Comparison of ENCODE assay signal across 9 cellular contexts in the genomic region with DNA sequence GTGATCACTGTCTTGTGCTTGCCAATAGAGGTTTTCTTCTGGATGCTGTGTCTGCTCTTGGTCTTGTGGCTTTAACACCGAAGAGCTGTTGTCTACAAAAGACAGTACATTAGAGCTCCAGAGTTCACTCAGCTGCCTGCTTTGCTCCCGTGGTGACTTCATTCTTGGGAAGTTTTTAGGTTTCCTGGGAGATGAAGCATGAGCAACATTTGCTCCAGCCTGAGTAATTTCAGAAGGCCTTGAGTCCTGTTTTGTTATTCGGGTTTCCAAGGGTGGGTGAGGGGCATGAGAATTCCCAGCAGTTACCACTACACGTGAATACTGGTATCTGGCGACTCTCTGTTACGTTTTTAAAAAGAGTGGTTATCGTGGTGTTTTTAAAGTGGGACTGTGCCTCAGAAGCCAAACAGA.
A peak's percentile ranks its signal among the peaks of the same experiment; 100 is the strongest.
DNase-seq lines count a peak whose midpoint lies in the region; ATAC-seq, FAIRE-seq and TF ChIP-seq lines count a peak whose summit lies in the region.
"Had no signal": no experiment of that assay in that cellular context is flagged by ENCODE, and none has a peak within 500 bp of the region (broad histone marks: within the 10 kb centered on the region; RNA-seq: fewer than 3 reads in every experiment).

No MANE protein-coding gene starts in this region.

- ATAC-seq in HG03571 (IDR thresholded peaks at IDR 0.05; ENCODE audit: unreplicated experiment) (no peak), GM19395 (IDR thresholded peaks at IDR 0.05; ENCODE audit: unreplicated experiment) (no peak)

- H3K4me3 ChIP-seq in astrocyte of the spinal cord (ENCODE audit: low read depth, low read length) (no peak overlapping the region), hepatocyte (no peak overlapping the region), retinal pigment epithelial cell (ENCODE audit: low read length) (no peak overlapping the region)

- in situ Hi-C loops in astrocyte of the spinal cord (cut with HindIII; ENCODE audit: low sequenced_read_pairs) = no loop called here

- H3K79me2 ChIP-seq in hepatocyte = peaks cover 36% of the 10 kb centered on the region

- no peaks in the 10 kb centered on the region for H3K9me2 ChIP-seq in hepatocyte (replicated peaks; ENCODE audit: insufficient read depth)

- peaks cover 31% of the 10 kb centered on the region for H3K4me1 ChIP-seq in hepatocyte (ENCODE audit: insufficient read depth)

- H3K4me2 ChIP-seq in hepatocyte = peak overlapping the region; percentile 67

- TF ChIP-seq CTCF in astrocyte of the spinal cord (IDR thresholded peaks at IDR 0.05; ENCODE audit: low read depth, low read length) (no peak), hepatocyte (IDR thresholded peaks at IDR 0.05; ENCODE audit: poor library complexity) (no peak), retinal pigment epithelial cell (conservative IDR thresholded peaks at IDR 0.05; ENCODE audit: low read depth, low read length) (no peak)

- no peaks in the 10 kb centered on the region for H4K20me1 ChIP-seq in hepatocyte (ENCODE audit: insufficient read depth, poor library complexity, severe bottlenecking)

- peak; percentile 83 for FAIRE-seq in G401.6 (lab: Jason Lieb, UNC)

- H3K27me3 ChIP-seq in hepatocyte = no peaks in the 10 kb centered on the region

- 27% methylated on average over 7 of the region's 7 CpGs for WGBS in hepatocyte (ENCODE audit: low lambda C conversion rate, missing lambda C conversion rate)

- H3K27ac ChIP-seq in hepatocyte = peak overlapping the region; percentile 81

- H3K36me3 ChIP-seq in hepatocyte (replicated peaks; ENCODE audit: insufficient read depth, low read depth) = no peaks in the 10 kb centered on the region

- DNase-seq in astrocyte of the spinal cord (ENCODE audit: low read depth, low spot score) = peak; percentile 97
- peak; percentile 72 for DNase-seq in hepatocyte (ENCODE audit: low spot score)
- peak; percentile 75 for DNase-seq in retinal pigment epithelial cell (ENCODE audit: low read depth)
- no peak for DNase-seq in HUDEP-2 (lab: John Stamatoyannopoulos, UW; ENCODE audit: unreplicated experiment in 76 of 76)
- no peak for DNase-seq in COLO668 (lab: John Stamatoyannopoulos, UW; ENCODE audit: unreplicated experiment)

- H2AFZ ChIP-seq in hepatocyte = no peak overlapping the region
- H2AFZ ChIP-seq: PC-9 had no signal

- no peaks in the 10 kb centered on the region for H3K9me3 ChIP-seq in hepatocyte (ENCODE audit: low read depth)

Comparison
In these comparisons a context has a peak if more than half of its experiments do, and no peak if none do; other contexts are left out.
1. DNase-seq: peak in astrocyte of the spinal cord (single experiment), hepatocyte (single experiment) and retinal pigment epithelial cell (single experiment); none in HUDEP-2 (0 of 76) and COLO668 (single experiment).